1 cellular context compared by ENCODE assay signal in the genomic region with DNA sequence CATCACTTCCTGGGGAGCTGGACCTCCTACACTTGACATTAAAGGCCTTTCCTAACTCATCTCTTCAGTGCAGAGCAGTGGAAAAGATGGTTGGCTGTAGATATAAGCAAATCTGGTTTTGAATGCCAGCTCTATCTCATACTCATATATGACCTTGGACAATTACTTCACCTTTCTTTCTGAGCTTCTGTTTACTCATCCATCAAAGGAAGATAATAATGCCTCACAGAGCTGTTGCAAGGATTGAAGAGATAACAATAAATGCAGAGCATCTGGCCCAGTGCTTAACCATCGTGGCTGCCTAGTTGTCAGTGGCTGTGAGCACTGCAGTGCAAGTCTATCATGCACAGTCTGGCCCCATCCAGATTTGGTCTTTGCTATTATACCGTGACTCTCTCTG.
TF ChIP-seq lines count a peak whose summit lies in the region.

No MANE protein-coding gene starts in this region.

TF ChIP-seq in HepG2, 621 proteins besides CTCF, POLR2A, EP300 and RAD21 (continued from another document):
- TF ChIP-seq, protein P1, sequence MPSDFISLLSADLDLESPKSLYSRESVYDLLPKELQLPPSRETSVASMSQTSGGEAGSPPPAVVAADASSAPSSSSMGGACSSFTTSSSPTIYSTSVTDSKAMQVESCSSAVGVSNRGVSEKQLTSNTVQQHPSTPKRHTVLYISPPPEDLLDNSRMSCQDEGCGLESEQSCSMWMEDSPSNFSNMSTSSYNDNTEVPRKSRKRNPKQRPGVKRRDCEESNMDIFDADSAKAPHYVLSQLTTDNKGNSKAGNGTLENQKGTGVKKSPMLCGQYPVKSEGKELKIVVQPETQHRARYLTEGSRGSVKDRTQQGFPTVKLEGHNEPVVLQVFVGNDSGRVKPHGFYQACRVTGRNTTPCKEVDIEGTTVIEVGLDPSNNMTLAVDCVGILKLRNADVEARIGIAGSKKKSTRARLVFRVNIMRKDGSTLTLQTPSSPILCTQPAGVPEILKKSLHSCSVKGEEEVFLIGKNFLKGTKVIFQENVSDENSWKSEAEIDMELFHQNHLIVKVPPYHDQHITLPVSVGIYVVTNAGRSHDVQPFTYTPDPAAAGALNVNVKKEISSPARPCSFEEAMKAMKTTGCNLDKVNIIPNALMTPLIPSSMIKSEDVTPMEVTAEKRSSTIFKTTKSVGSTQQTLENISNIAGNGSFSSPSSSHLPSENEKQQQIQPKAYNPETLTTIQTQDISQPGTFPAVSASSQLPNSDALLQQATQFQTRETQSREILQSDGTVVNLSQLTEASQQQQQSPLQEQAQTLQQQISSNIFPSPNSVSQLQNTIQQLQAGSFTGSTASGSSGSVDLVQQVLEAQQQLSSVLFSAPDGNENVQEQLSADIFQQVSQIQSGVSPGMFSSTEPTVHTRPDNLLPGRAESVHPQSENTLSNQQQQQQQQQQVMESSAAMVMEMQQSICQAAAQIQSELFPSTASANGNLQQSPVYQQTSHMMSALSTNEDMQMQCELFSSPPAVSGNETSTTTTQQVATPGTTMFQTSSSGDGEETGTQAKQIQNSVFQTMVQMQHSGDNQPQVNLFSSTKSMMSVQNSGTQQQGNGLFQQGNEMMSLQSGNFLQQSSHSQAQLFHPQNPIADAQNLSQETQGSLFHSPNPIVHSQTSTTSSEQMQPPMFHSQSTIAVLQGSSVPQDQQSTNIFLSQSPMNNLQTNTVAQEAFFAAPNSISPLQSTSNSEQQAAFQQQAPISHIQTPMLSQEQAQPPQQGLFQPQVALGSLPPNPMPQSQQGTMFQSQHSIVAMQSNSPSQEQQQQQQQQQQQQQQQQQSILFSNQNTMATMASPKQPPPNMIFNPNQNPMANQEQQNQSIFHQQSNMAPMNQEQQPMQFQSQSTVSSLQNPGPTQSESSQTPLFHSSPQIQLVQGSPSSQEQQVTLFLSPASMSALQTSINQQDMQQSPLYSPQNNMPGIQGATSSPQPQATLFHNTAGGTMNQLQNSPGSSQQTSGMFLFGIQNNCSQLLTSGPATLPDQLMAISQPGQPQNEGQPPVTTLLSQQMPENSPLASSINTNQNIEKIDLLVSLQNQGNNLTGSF (CRISPR knock-in tag; IDR thresholded peaks at IDR 0.05), result no peak
- no peak for TF ChIP-seq SALL1 (CRISPR knock-in tag; IDR thresholded peaks at IDR 0.05)
- no peak for TF ChIP-seq ATF3 (CRISPR knock-in tag; IDR thresholded peaks at IDR 0.05)
- no peak for TF ChIP-seq ZNF670 (CRISPR knock-in tag; IDR thresholded peaks at IDR 0.05; ENCODE audit: borderline replicate concordance)
- no peak for TF ChIP-seq CHD4 (IDR thresholded peaks at IDR 0.05; ENCODE audit: borderline replicate concordance, low read length)
- TF ChIP-seq MIER2 (CRISPR knock-in tag; IDR thresholded peaks at IDR 0.05), result no peak
- TF ChIP-seq, protein P2, sequence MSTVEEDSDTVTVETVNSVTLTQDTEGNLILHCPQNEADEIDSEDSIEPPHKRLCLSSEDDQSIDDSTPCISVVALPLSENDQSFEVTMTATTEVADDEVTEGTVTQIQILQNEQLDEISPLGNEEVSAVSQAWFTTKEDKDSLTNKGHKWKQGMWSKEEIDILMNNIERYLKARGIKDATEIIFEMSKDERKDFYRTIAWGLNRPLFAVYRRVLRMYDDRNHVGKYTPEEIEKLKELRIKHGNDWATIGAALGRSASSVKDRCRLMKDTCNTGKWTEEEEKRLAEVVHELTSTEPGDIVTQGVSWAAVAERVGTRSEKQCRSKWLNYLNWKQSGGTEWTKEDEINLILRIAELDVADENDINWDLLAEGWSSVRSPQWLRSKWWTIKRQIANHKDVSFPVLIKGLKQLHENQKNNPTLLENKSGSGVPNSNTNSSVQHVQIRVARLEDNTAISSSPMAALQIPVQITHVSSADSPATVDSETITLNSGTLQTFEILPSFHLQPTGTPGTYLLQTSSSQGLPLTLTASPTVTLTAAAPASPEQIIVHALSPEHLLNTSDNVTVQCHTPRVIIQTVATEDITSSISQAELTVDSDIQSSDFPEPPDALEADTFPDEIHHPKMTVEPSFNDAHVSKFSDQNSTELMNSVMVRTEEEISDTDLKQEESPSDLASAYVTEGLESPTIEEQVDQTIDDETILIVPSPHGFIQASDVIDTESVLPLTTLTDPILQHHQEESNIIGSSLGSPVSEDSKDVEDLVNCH (CRISPR knock-in tag; IDR thresholded peaks at IDR 0.05), result no peak
- no peak for TF ChIP-seq RFXANK (CRISPR knock-in tag; IDR thresholded peaks at IDR 0.05)
- no peak for TF ChIP-seq HDAC6 (IDR thresholded peaks at IDR 0.05; ENCODE audit: low read depth, low read length)
